9 cellular contexts compared by ENCODE assay signal in genomic region chr1:84688461-84689061, GRCh38. TPM values are rescaled to one million over a fixed set of nuclear protein-coding genes. Genes with fewer than 3 reads are reported as not detected.
DNase-seq lines count a peak whose midpoint lies in the region; ATAC-seq, FAIRE-seq and TF ChIP-seq lines count a peak whose summit lies in the region.
"Had no signal": no experiment of that assay in that cellular context is flagged by ENCODE, and none has a peak within 500 bp of the region (broad histone marks: within the 10 kb centered on the region; RNA-seq: fewer than 3 reads in every experiment).

No MANE protein-coding gene starts in this region.

- TF ChIP-seq CTCF in heart left ventricle (IDR thresholded peaks at IDR 0.05), result no peak
- TF ChIP-seq CTCF in fibroblast of pulmonary artery (IDR thresholded peaks at IDR 0.05; ENCODE audit: low read length, missing control alignments), result no peak
- TF ChIP-seq CTCF in type B pancreatic cell (conservative IDR thresholded peaks at IDR 0.05), result no peak
- TF ChIP-seq CTCF in Peyer's patch (IDR thresholded peaks at IDR 0.05), result no peak

- H3K4me1 ChIP-seq in heart left ventricle, result peaks cover 0 to 31% (median 10%) of the 10 kb centered on the region in 12 donors
- peaks cover 0 to 19% (median 0%) of the 10 kb centered on the region in 4 donors for H3K4me1 ChIP-seq in Peyer's patch

- intact Hi-C loops in Right ventricle myocardium superior (cut with DNase I), result loop anchor here (10.0 kb wide), 1 partner anchor 64 kb away; no protein-coding TSS in a partner anchor
- intact Hi-C loops in heart left ventricle (cut with DNase I), result loop anchor here in 1 of 10 donors (10.0 kb wide), 1 partner anchor 184 kb away; the partner anchor contains the start of genes GNG5 and SPATA1

- H3K27me3 ChIP-seq in heart left ventricle (no peaks in the 10 kb centered on the region), Peyer's patch (no peaks in the 10 kb centered on the region)
- H3K27me3 ChIP-seq: ascending aorta had no signal

- DNase-seq in Right ventricle myocardium superior (no peak), heart left ventricle (no peak), SKM-1 treated with dmso at 0.1 percent for 144 hours (lab: John Stamatoyannopoulos, UW; ENCODE audit: unreplicated experiment) (peak; percentile 36), fibroblast of pulmonary artery (ENCODE audit: low read depth) (peak; percentile 39), type B pancreatic cell (ENCODE audit: extremely low spot score, unreplicated experiment) (no peak), GM19239 (ENCODE audit: insufficient read length, low spot score) (no peak), Peyer's patch (no peak)
- DNase-seq in activated CD4-positive, alpha-beta T cell treated with anti-CD3 and anti-CD28 coated beads for 48 hours, result no peak

- no peaks in the 10 kb centered on the region for H3K9me3 Mint-ChIP-seq in type B pancreatic cell

- TF ChIP-seq POLR2A in heart left ventricle (IDR thresholded peaks at IDR 0.05), result no peak
- TF ChIP-seq POLR2A in Peyer's patch (IDR thresholded peaks at IDR 0.05), result no peak

- peak overlapping the region in 6 of 12 donors; percentile 72 to 94 (median 88) for H3K4me3 ChIP-seq in heart left ventricle
- H3K4me3 ChIP-seq in fibroblast of pulmonary artery (replicated peaks; ENCODE audit: low read depth, low read length), result no peak overlapping the region
- peak overlapping the region in 1 of 4 donors; percentile 88 for H3K4me3 ChIP-seq in Peyer's patch

- H3K4me3 Mint-ChIP-seq in type B pancreatic cell, result peak overlapping the region; percentile 91

- no peaks in the 10 kb centered on the region for H3K36me3 ChIP-seq in heart left ventricle
- no peaks in the 10 kb centered on the region for H3K36me3 ChIP-seq in Peyer's patch
- H3K36me3 ChIP-seq: ascending aorta had no signal

- H3K4me1 Mint-ChIP-seq in type B pancreatic cell (ENCODE audit: unreplicated experiment), result peaks cover 27% of the 10 kb centered on the region

- WGBS in heart left ventricle, 4 donors, result 77 to 83% (median 79%) methylated on average over 8 of the region's 8 CpGs

- peak overlapping the region; percentile 29 for H3K27ac Mint-ChIP-seq in type B pancreatic cell

- H3K27ac ChIP-seq in heart left ventricle, result peak overlapping the region in 2 of 12 donors; percentile 82 to 90
- H3K27ac ChIP-seq in Peyer's patch, result no peak overlapping the region

- no peak for FAIRE-seq in GM19239 (lab: Jason Lieb, UNC)

- no peaks in the 10 kb centered on the region for H3K36me3 Mint-ChIP-seq in type B pancreatic cell

- H3K27me3 Mint-ChIP-seq in type B pancreatic cell, result no peaks in the 10 kb centered on the region

- peak; percentile 17 for ATAC-seq in Right ventricle myocardium superior (ENCODE audit: poor library complexity)
- no peak for ATAC-seq in heart left ventricle

- no peaks in the 10 kb centered on the region for H3K9me3 ChIP-seq in heart left ventricle
- no peaks in the 10 kb centered on the region for H3K9me3 ChIP-seq in Peyer's patch
- H3K9me3 ChIP-seq: ascending aorta had no signal

RNA-seq across cellular contexts. Expression of gene SSX2IP, which starts 1.7 kb away (rescaled TPM):
- total RNA-seq in Right ventricle myocardium superior, result 10.0 TPM
- total RNA-seq in heart left ventricle, result 10 to 100 TPM in 6 of 9 donors, 1 to 10 TPM in 3; 4.5 to 18.5 (median 13.7) TPM
- 10 to 100 TPM in 1 of 2 donors, 1 to 10 TPM in 1; 2.6 to 15.6 TPM for polyA plus RNA-seq in heart left ventricle
- total RNA-seq in type B pancreatic cell (ENCODE audit: low replicate concordance), result 22.2 and 34.0 TPM in 2 replicates
- total RNA-seq in Peyer's patch, result 10 to 100 TPM; 10.7 to 20.6 (median 11.7) TPM

Comparison
In these comparisons a context has a peak if more than half of its experiments do, and no peak if none do; other contexts are left out.
1. DNase-seq: peak in SKM-1 treated with dmso at 0.1 percent for 144 hours (single experiment) and fibroblast of pulmonary artery (single experiment); none in Right ventricle myocardium superior (single experiment), heart left ventricle (0 of 5), type B pancreatic cell (single experiment), GM19239 (single experiment), Peyer's patch (0 of 3) and activated CD4-positive, alpha-beta T cell treated with anti-CD3 and anti-CD28 coated beads for 48 hours (single experiment).